In genomic region chr5:117405197-117405596, GRCh38 we compare ENCODE assay signal across 33 cellular contexts.
"Had no signal": no experiment of that assay in that cellular context is flagged by ENCODE, and none has a peak within 500 bp of the region (broad histone marks: within the 10 kb centered on the region; RNA-seq: fewer than 3 reads in every experiment).

No MANE protein-coding gene starts in this region.

- ATAC-seq: activated CD4-positive, alpha-beta T cell treated with anti-CD3 and anti-CD28 coated beads for 36 hours; activated CD8-positive, alpha-beta memory T cell treated with anti-CD3 and anti-CD28 coated beads, Interleukin-2, amount 10 ng/mL, durations not matched to agents 7 days and 5 days; activated CD8-positive, alpha-beta T cell treated with anti-CD3 and anti-CD28 coated beads, Interleukin-2, amount 10 ng/mL, durations not matched to agents 7 days and 5 days; activated naive CD8-positive, alpha-beta T cell treated with anti-CD3 and anti-CD28 coated beads, Interleukin-2, amount 50 U/mL, for 24 hours; body of pancreas; effector memory CD8-positive, alpha-beta T cell; gastroesophageal sphincter had no signal

- H3K27me3 ChIP-seq: adrenal gland, body of pancreas, esophagus squamous epithelium, gastroesophageal sphincter had no signal

- H3K4me1 Mint-ChIP-seq: activated CD4-positive, alpha-beta T cell treated with anti-CD3 and anti-CD28 coated beads for 36 hours; activated CD4-positive, alpha-beta T cell treated with anti-CD3 and anti-CD28 coated beads, Interleukin-2, amount 10 ng/mL, durations not matched to agents 24 days and 14 days; activated CD8-positive, alpha-beta memory T cell treated with anti-CD3 and anti-CD28 coated beads, Interleukin-2, amount 10 ng/mL, durations not matched to agents 7 days and 5 days; activated naive CD4-positive, alpha-beta T cell treated with anti-CD3 and anti-CD28 coated beads, Interleukin-2, amount 50 U/mL, for 24 hours; activated naive CD8-positive, alpha-beta T cell treated with anti-CD3 and anti-CD28 coated beads for 36 hours; activated naive CD8-positive, alpha-beta T cell treated with anti-CD3 and anti-CD28 coated beads, Interleukin-2, amount 50 U/mL, for 24 hours had no signal

- H3K4me3 Mint-ChIP-seq: activated CD4-positive, alpha-beta memory T cell treated with anti-CD3 and anti-CD28 coated beads for 36 hours; activated CD4-positive, alpha-beta T cell treated with anti-CD3 and anti-CD28 coated beads for 36 hours; activated CD4-positive, alpha-beta T cell treated with anti-CD3 and anti-CD28 coated beads, Interleukin-2, amount 10 ng/mL, durations not matched to agents 24 days and 14 days; activated CD8-positive, alpha-beta memory T cell treated with anti-CD3 and anti-CD28 coated beads, Interleukin-2, amount 10 ng/mL, durations not matched to agents 7 days and 5 days; activated CD8-positive, alpha-beta T cell treated with anti-CD3 and anti-CD28 coated beads, Interleukin-2, amount 10 ng/mL, durations not matched to agents 7 days and 5 days; activated naive CD4-positive, alpha-beta T cell treated with anti-CD3 and anti-CD28 coated beads for 36 hours; activated naive CD4-positive, alpha-beta T cell treated with anti-CD3 and anti-CD28 coated beads, Interleukin-2, amount 50 U/mL, for 24 hours; activated naive CD8-positive, alpha-beta T cell treated with anti-CD3 and anti-CD28 coated beads for 36 hours; activated naive CD8-positive, alpha-beta T cell treated with anti-CD3 and anti-CD28 coated beads, Interleukin-2, amount 50 U/mL, for 24 hours; activated T-helper 1 cell treated with anti-CD3 and anti-CD28 coated beads, Interleukin-12 subunit alpha, Interleukin-12 subunit beta, Interleukin-2, Interleukin-4 antibody, amounts not matched to agents 30 ng/mL and 10 ng/mL and 1 ng/mL, durations not matched to agents 14 hours and 24 hours and 36 hours; dendritic cell treated with granulocyte-macrophage colony-stimulating factor and Interleukin-4, amounts not matched to agents 40 ng/mL and 50 ng/mL, for 4 days; effector memory CD8-positive, alpha-beta T cell had no signal

- H3K36me3 ChIP-seq: adrenal gland, esophagus squamous epithelium, gastroesophageal sphincter had no signal

- H3K27ac Mint-ChIP-seq: activated CD4-positive, alpha-beta memory T cell treated with anti-CD3 and anti-CD28 coated beads for 36 hours; activated CD4-positive, alpha-beta T cell treated with anti-CD3 and anti-CD28 coated beads for 36 hours; activated CD4-positive, alpha-beta T cell treated with anti-CD3 and anti-CD28 coated beads, Interleukin-2, amount 10 ng/mL, durations not matched to agents 24 days and 14 days; activated CD8-positive, alpha-beta memory T cell treated with anti-CD3 and anti-CD28 coated beads, Interleukin-2, amount 10 ng/mL, durations not matched to agents 7 days and 5 days; activated CD8-positive, alpha-beta T cell treated with anti-CD3 and anti-CD28 coated beads, Interleukin-2, amount 10 ng/mL, durations not matched to agents 7 days and 5 days; activated naive CD4-positive, alpha-beta T cell treated with anti-CD3 and anti-CD28 coated beads for 36 hours; activated naive CD4-positive, alpha-beta T cell treated with anti-CD3 and anti-CD28 coated beads, Interleukin-2, amount 50 U/mL, for 24 hours; activated naive CD8-positive, alpha-beta T cell treated with anti-CD3 and anti-CD28 coated beads for 36 hours; activated naive CD8-positive, alpha-beta T cell treated with anti-CD3 and anti-CD28 coated beads, Interleukin-2, amount 50 U/mL, for 24 hours; activated T-helper 1 cell treated with anti-CD3 and anti-CD28 coated beads, Interleukin-12 subunit alpha, Interleukin-12 subunit beta, Interleukin-2, Interleukin-4 antibody, amounts not matched to agents 30 ng/mL and 10 ng/mL and 1 ng/mL, durations not matched to agents 14 hours and 24 hours and 36 hours; activated T-helper 2 cell treated with anti-CD3 and anti-CD28 coated beads, Interferon-gamma antibody, Interleukin-2, Interleukin-4, amounts not matched to agents 10 μg/mL and 5 μg/mL and 100 μg/mL, durations not matched to agents 14 hours and 24 hours and 36 hours; dendritic cell treated with granulocyte-macrophage colony-stimulating factor and Interleukin-4, amounts not matched to agents 40 ng/mL and 50 ng/mL, for 4 days; effector memory CD8-positive, alpha-beta T cell had no signal

- H3K9me3 Mint-ChIP-seq: activated CD4-positive, alpha-beta T cell treated with anti-CD3 and anti-CD28 coated beads, Interleukin-2, amount 10 ng/mL, durations not matched to agents 24 days and 14 days; activated naive CD4-positive, alpha-beta T cell treated with anti-CD3 and anti-CD28 coated beads, Interleukin-2, amount 50 U/mL, for 24 hours; activated T-helper 1 cell treated with anti-CD3 and anti-CD28 coated beads, Interleukin-12 subunit alpha, Interleukin-12 subunit beta, Interleukin-2, Interleukin-4 antibody, amounts not matched to agents 30 ng/mL and 10 ng/mL and 1 ng/mL, durations not matched to agents 14 hours and 24 hours and 36 hours; activated T-helper 2 cell treated with anti-CD3 and anti-CD28 coated beads, Interferon-gamma antibody, Interleukin-2, Interleukin-4, amounts not matched to agents 10 μg/mL and 5 μg/mL and 100 μg/mL, durations not matched to agents 14 hours and 24 hours and 36 hours had no signal

- H3K27me3 Mint-ChIP-seq: activated CD4-positive, alpha-beta memory T cell treated with anti-CD3 and anti-CD28 coated beads for 36 hours; activated CD4-positive, alpha-beta T cell treated with anti-CD3 and anti-CD28 coated beads for 36 hours; activated CD4-positive, alpha-beta T cell treated with anti-CD3 and anti-CD28 coated beads, Interleukin-2, amount 10 ng/mL, durations not matched to agents 24 days and 14 days; activated CD8-positive, alpha-beta memory T cell treated with anti-CD3 and anti-CD28 coated beads, Interleukin-2, amount 10 ng/mL, durations not matched to agents 7 days and 5 days; activated naive CD4-positive, alpha-beta T cell treated with anti-CD3 and anti-CD28 coated beads, Interleukin-2, amount 50 U/mL, for 24 hours; activated naive CD8-positive, alpha-beta T cell treated with anti-CD3 and anti-CD28 coated beads for 36 hours; activated naive CD8-positive, alpha-beta T cell treated with anti-CD3 and anti-CD28 coated beads, Interleukin-2, amount 50 U/mL, for 24 hours; dendritic cell treated with granulocyte-macrophage colony-stimulating factor and Interleukin-4, amounts not matched to agents 40 ng/mL and 50 ng/mL, for 4 days; effector memory CD8-positive, alpha-beta T cell had no signal

- DNase-seq: activated CD4-positive, alpha-beta memory T cell treated with anti-CD3 and anti-CD28 coated beads for 36 hours; activated CD4-positive, alpha-beta T cell treated with anti-CD3 and anti-CD28 coated beads for 36 hours; activated CD4-positive, alpha-beta T cell treated with anti-CD3 and anti-CD28 coated beads, Interleukin-2, amount 10 ng/mL, durations not matched to agents 24 days and 14 days; activated CD4-positive, CD25-positive, alpha-beta regulatory T cell; activated CD4-positive, CD25-positive, alpha-beta regulatory T cell treated with anti-CD3 and anti-CD28 coated beads, Interleukin-2, amount 50 U/mL, for 72 hours; activated CD8-positive, alpha-beta memory T cell treated with anti-CD3 and anti-CD28 coated beads, Interleukin-2, amount 10 ng/mL, durations not matched to agents 7 days and 5 days; activated CD8-positive, alpha-beta memory T cell treated with anti-CD3 and anti-CD28 coated beads, Interleukin-2, amount 50 U/mL, for 4 hours; activated CD8-positive, alpha-beta T cell treated with anti-CD3 and anti-CD28 coated beads, Interleukin-2, amount 10 ng/mL, durations not matched to agents 7 days and 5 days; activated effector memory CD4-positive, alpha-beta T cell treated with anti-CD3 and anti-CD28 coated beads, Interleukin-2, amount 50 U/mL, for 16 hours; activated naive CD4-positive, alpha-beta T cell treated with anti-CD3 and anti-CD28 coated beads for 36 hours; activated naive CD8-positive, alpha-beta T cell treated with anti-CD3 and anti-CD28 coated beads for 36 hours; activated naive CD8-positive, alpha-beta T cell treated with anti-CD3 and anti-CD28 coated beads, Interleukin-2, amount 50 U/mL, for 24 hours; activated T-cell treated with anti-CD3 and anti-CD28 coated beads, Interleukin-2, amount 50 U/mL, for 1 hour; activated T-cell treated with anti-CD3 and anti-CD28 coated beads, Interleukin-2, amount 50 U/mL, for 48 hours; adrenal gland; amygdala; aorta; body of pancreas; caudate nucleus; effector CD4-positive, alpha-beta T cell; effector memory CD8-positive, alpha-beta T cell; esophagus squamous epithelium; foreskin melanocyte; T-helper 2 cell had no signal

- H3K4me1 ChIP-seq: adrenal gland, body of pancreas, esophagus squamous epithelium, gastroesophageal sphincter had no signal

- FAIRE-seq: endometrium, endothelial cell of umbilical vein had no signal

- H3K4me3 ChIP-seq: adrenal gland, body of pancreas, coronary artery, esophagus squamous epithelium, gastroesophageal sphincter had no signal

- H3K9me3 ChIP-seq: adrenal gland, body of pancreas, esophagus squamous epithelium, gastroesophageal sphincter had no signal

- H3K27ac ChIP-seq: adrenal gland, body of pancreas, coronary artery, epithelial cell of prostate, esophagus squamous epithelium, gastroesophageal sphincter had no signal

- H3K36me3 Mint-ChIP-seq: activated CD4-positive, alpha-beta memory T cell treated with anti-CD3 and anti-CD28 coated beads for 36 hours; activated CD8-positive, alpha-beta memory T cell treated with anti-CD3 and anti-CD28 coated beads, Interleukin-2, amount 10 ng/mL, durations not matched to agents 7 days and 5 days; activated naive CD4-positive, alpha-beta T cell treated with anti-CD3 and anti-CD28 coated beads, Interleukin-2, amount 50 U/mL, for 24 hours; activated naive CD8-positive, alpha-beta T cell treated with anti-CD3 and anti-CD28 coated beads for 36 hours had no signal
